In genomic region chr6:96939019-96939805, GRCh38 we compare ENCODE assay signal across 9 cellular contexts. TPM values are rescaled to one million over a fixed set of nuclear protein-coding genes. Genes with fewer than 3 reads are reported as not detected.
DNase-seq lines count a peak whose midpoint lies in the region; ATAC-seq, FAIRE-seq and TF ChIP-seq lines count a peak whose summit lies in the region.
"Had no signal": no experiment of that assay in that cellular context is flagged by ENCODE, and none has a peak within 500 bp of the region (broad histone marks: within the 10 kb centered on the region; RNA-seq: fewer than 3 reads in every experiment).

No MANE protein-coding gene starts in this region.

- H2AFZ ChIP-seq in SK-N-SH (ENCODE audit: low read depth), result peak overlapping the region; percentile 54; the same call in 1 of the 2 replicates

- no peak overlapping the region; the same call in 1 of the 2 replicates for H3K9ac ChIP-seq in SK-N-SH

- TF ChIP-seq EP300 in SK-N-SH (IDR thresholded peaks at IDR 0.05; ENCODE audit: borderline replicate concordance in 1 of 2, low read depth in 1 of 2, low read length in 1 of 2), result peak; percentile 75 to 90

- peak overlapping the region; percentile 67 to 75 for H3K27ac ChIP-seq in SK-N-SH (ENCODE audit: low read depth in 2 of 2, low read length in 1 of 2)

- DNase-seq in stimulated activated CD4-positive, alpha-beta T cell treated with anti-CD3 and anti-CD28 coated beads, Interleukin-4, amount 100 ng/mL, for 24 hours, result peak; percentile 17
- no peak for DNase-seq in stimulated activated CD4-positive, alpha-beta T cell treated with anti-CD3 and anti-CD28 coated beads, Interleukin-2, amount 100 ng/mL, for 24 hours
- DNase-seq in SK-N-SH (peak; percentile 21), foreskin fibroblast (peak; percentile 59 to 63), urothelium cell line (ENCODE audit: low spot score) (peak; percentile 47), GF-D8 (lab: John Stamatoyannopoulos, UW) (no peak), hippocampal formation (lab: John Stamatoyannopoulos, UW) (no peak)
- DNase-seq: naive B cell had no signal

- no peak for TF ChIP-seq CTCF in SK-N-SH (IDR thresholded peaks at IDR 0.05)
- no peak for TF ChIP-seq CTCF in foreskin fibroblast (IDR thresholded peaks at IDR 0.05; ENCODE audit: low read depth, low read length)

- POLR2A ChIA-PET in SK-N-SH (lab: Yijun Ruan, JAX), result interaction anchor here (0.7 kb wide), 1 partner anchor 17 kb away, joined by 3 read pairs; no protein-coding TSS in a partner anchor

- peaks cover 22% of the 10 kb centered on the region in 2 experiments for H3K4me1 ChIP-seq in SK-N-SH (ENCODE audit: control insufficient read depth in 1 of 2, insufficient read depth in 2 of 2, low read depth in 1 of 2, low read length in 1 of 2)

- no peak for FAIRE-seq in urothelium cell line (lab: Jason Lieb, UNC)

- TF ChIP-seq RAD21 in SK-N-SH (IDR thresholded peaks at IDR 0.05; ENCODE audit: low read length), result no peak

- CTCF ChIA-PET in SK-N-SH (lab: Yijun Ruan, JAX), result interaction anchor here (1.1 to 1.8 kb wide), 3 partner anchors 9 to 40 kb away, joined by 4 to 5 read pairs (median 5); no protein-coding TSS in a partner anchor

- no peaks in the 10 kb centered on the region for H3K9me3 ChIP-seq in SK-N-SH

- no peak for ATAC-seq in HG03175 (IDR thresholded peaks at IDR 0.05; ENCODE audit: unreplicated experiment)

- peak overlapping the region; percentile 43 for H3K4me2 ChIP-seq in SK-N-SH

- H3F3A ChIP-seq in SK-N-SH (replicated peaks; ENCODE audit: insufficient read depth), result peaks cover 26% of the 10 kb centered on the region

- 19% methylated on average over 4 of the region's 4 CpGs for WGBS in SK-N-SH (ENCODE audit: low lambda C conversion rate)

- H3K4me3 ChIP-seq in SK-N-SH (ENCODE audit: low read depth in 2 of 2, low read length in 1 of 2) (0 out of 4 replicates have a peak overlapping the region, but pooled peaks of 1 of the 2 experiments have one; percentile 1), foreskin fibroblast (ENCODE audit: low read depth in 1 of 2, low read length in 2 of 2) (no peak overlapping the region)

- H3K79me2 ChIP-seq in SK-N-SH (ENCODE audit: insufficient read depth), result no peaks in the 10 kb centered on the region

- no peaks in the 10 kb centered on the region for H4K20me1 ChIP-seq in SK-N-SH (ENCODE audit: insufficient read depth)

- H3K27me3 ChIP-seq in SK-N-SH (ENCODE audit: insufficient read depth), result no peaks in the 10 kb centered on the region

- H3K36me3 ChIP-seq in SK-N-SH (replicated peaks in 1 of 2; ENCODE audit: control insufficient read depth in 1 of 2, insufficient read depth in 2 of 2, low read length in 1 of 2), result no peaks in the 10 kb centered on the region

- no peaks in the 10 kb centered on the region for H3K9me2 ChIP-seq in SK-N-SH

TF ChIP-seq in SK-N-SH, 30 proteins besides CTCF, POLR2A, EP300 and RAD21 (continues in another document):
- TF ChIP-seq FOXM1 (IDR thresholded peaks at IDR 0.05; ENCODE audit: low read depth) (no peak), EZH2phosphoT487 (IDR thresholded peaks at IDR 0.05; ENCODE audit: borderline replicate concordance, low read depth) (no peak), YY1 (IDR thresholded peaks at IDR 0.05; ENCODE audit: low read depth) (no peak), ZBTB33 (IDR thresholded peaks at IDR 0.05; ENCODE audit: borderline replicate concordance, low read depth) (peak; percentile 84; the same call in 1 of the 2 replicates), TEAD4 (IDR thresholded peaks at IDR 0.05; ENCODE audit: borderline replicate concordance, insufficient read depth) (peak; percentile 82), GABPA (IDR thresholded peaks at IDR 0.05; ENCODE audit: low read depth) (no peak), POLR2AphosphoS5 (IDR thresholded peaks at IDR 0.05; ENCODE audit: low read depth, low read length) (peak; percentile 88), TCF12 (IDR thresholded peaks at IDR 0.05) (peak; percentile 98), NRF1 (IDR thresholded peaks at IDR 0.05; ENCODE audit: low read depth, low read length) (no peak), RXRA (IDR thresholded peaks at IDR 0.05; ENCODE audit: borderline replicate concordance, low read depth) (no peak), MXI1 (IDR thresholded peaks at IDR 0.05; ENCODE audit: low read depth, low read length) (0 out of 2 replicates have a peak, but pooled peaks have one; percentile 22), JUND (IDR thresholded peaks at IDR 0.05) (peak; percentile 97), RCOR1 (IDR thresholded peaks at IDR 0.05; ENCODE audit: low read length) (peak; percentile 39; the same call in 1 of the 2 replicates), ELF1 (IDR thresholded peaks at IDR 0.05) (no peak), MAX (IDR thresholded peaks at IDR 0.05; ENCODE audit: low read depth) (0 out of 2 replicates have a peak, but pooled peaks have one; percentile 22), RFX5 (IDR thresholded peaks at IDR 0.05; ENCODE audit: low read length) (no peak), SIN3A (IDR thresholded peaks at IDR 0.05; ENCODE audit: borderline replicate concordance, low read depth, low read length) (no peak), SMC3 (IDR thresholded peaks at IDR 0.05; ENCODE audit: low read depth, low read length) (no peak), NFIC (IDR thresholded peaks at IDR 0.05; ENCODE audit: borderline replicate concordance) (peak; percentile 100), USF2 (IDR thresholded peaks at IDR 0.05; ENCODE audit: borderline replicate concordance, low read depth, low read length) (no peak), REST (IDR thresholded peaks at IDR 0.05; ENCODE audit: low read depth, low read length) (no peak)

RNA-seq across cellular contexts. Expression of gene KLHL32, which starts 14.7 kb away (rescaled TPM):
- polyA plus RNA-seq in SK-N-SH (2012; rRNA removed), result 0.18 and 0.21 TPM in 2 replicates
- 0.12 and 0.19 TPM in 2 replicates for polyA plus RNA-seq in SK-N-SH (2012; cell fraction: cytosol; rRNA removed)
- polyA plus RNA-seq in SK-N-SH (2012; cell fraction: nucleus; rRNA removed), result 0.15 and 0.18 TPM in 2 replicates

RNA-seq across cellular contexts. Expression of gene NDUFAF4, which starts 41.5 kb away (rescaled TPM):
- polyA plus RNA-seq in SK-N-SH (2012; rRNA removed), result 15.9 and 16.7 TPM in 2 replicates
- 26.2 and 36.8 TPM in 2 replicates for polyA plus RNA-seq in SK-N-SH (2012; cell fraction: cytosol; rRNA removed)
- 4.4 and 8.9 TPM in 2 replicates for polyA plus RNA-seq in SK-N-SH (2012; cell fraction: nucleus; rRNA removed)

Comparison
In these comparisons a context has a peak if more than half of its experiments do, and no peak if none do; other contexts are left out.
1. DNase-seq: peak in stimulated activated CD4-positive, alpha-beta T cell treated with anti-CD3 and anti-CD28 coated beads, Interleukin-4, amount 100 ng/mL, for 24 hours (single experiment), SK-N-SH (single experiment), foreskin fibroblast (2 of 2) and urothelium cell line (single experiment); none in stimulated activated CD4-positive, alpha-beta T cell treated with anti-CD3 and anti-CD28 coated beads, Interleukin-2, amount 100 ng/mL, for 24 hours (0 of 2), GF-D8 (single experiment) and hippocampal formation (0 of 2).